In genomic region chr3:49799761-49800160, GRCh38 we compare ENCODE assay signal across 10 cellular contexts. TPM values are rescaled to one million over a fixed set of nuclear protein-coding genes. Genes with fewer than 3 reads are reported as not detected.
DNase-seq lines count a peak whose midpoint lies in the region; ATAC-seq, FAIRE-seq and TF ChIP-seq lines count a peak whose summit lies in the region.
"Had no signal": no experiment of that assay in that cellular context is flagged by ENCODE, and none has a peak within 500 bp of the region (broad histone marks: within the 10 kb centered on the region; RNA-seq: fewer than 3 reads in every experiment).

Gene CDHR4, minus strand, starts transcription at chr3:49799873. Its CDS starts 61 bp downstream, at chr3:49799812.

- peak; percentile 92 for DNase-seq in AG08396 (ENCODE audit: low spot score)
- peak; percentile 70 for DNase-seq in HT-29 (ENCODE audit: low spot score)
- DNase-seq in astrocyte (ENCODE audit: low read depth), result peak; percentile 23
- no peak for DNase-seq in keratinocyte (ENCODE audit: low read depth, low spot score)
- no peak for DNase-seq in natural killer cell
- DNase-seq in SKM-1 (lab: John Stamatoyannopoulos, UW; ENCODE audit: unreplicated experiment), result no peak
- DNase-seq in superior temporal gyrus (ENCODE audit: extremely low spot score), result no peak
- no peak for DNase-seq in activated CD4-positive, alpha-beta memory T cell treated with anti-CD3 and anti-CD28 coated beads for 36 hours
- DNase-seq: stimulated activated naive CD8-positive, alpha-beta T cell treated with anti-CD3 and anti-CD28 coated beads, Interleukin-15, amount 100 ng/mL, for 72 hours had no signal

- POLR2A ChIA-PET in activated CD4-positive, alpha-beta memory T cell treated with anti-CD3 and anti-CD28 coated beads for 36 hours (lab: Charles Lee), result interaction anchor here (0.5 to 0.8 kb wide), 3 partner anchors 17 to 317 kb away, joined by 3 to 4 read pairs (median 3); no protein-coding TSS in a partner anchor

- H3K79me2 ChIP-seq in astrocyte (ENCODE audit: insufficient read depth, low read length) (no peaks in the 10 kb centered on the region), keratinocyte (ENCODE audit: control insufficient read depth, insufficient read depth, low read length) (peaks cover 9% of the 10 kb centered on the region)

- TF ChIP-seq CTCF in astrocyte (IDR thresholded peaks at IDR 0.05; ENCODE audit: insufficient read depth, low read depth, low read length), result no peak
- TF ChIP-seq CTCF in keratinocyte (optimal IDR thresholded peaks at IDR 0.05 in 1 of 3, IDR thresholded peaks at IDR 0.05 in 1 of 3, conservative IDR thresholded peaks at IDR 0.05 in 1 of 3; ENCODE audit: extremely low read depth in 1 of 3, insufficient read depth in 2 of 3, low read length in 3 of 3), result no peak
- no peak for TF ChIP-seq CTCF in natural killer cell (IDR thresholded peaks at IDR 0.05)

- H4K20me1 ChIP-seq in astrocyte (ENCODE audit: insufficient read depth, low read length) (no peaks in the 10 kb centered on the region), keratinocyte (ENCODE audit: control insufficient read depth, extremely low read depth, insufficient read depth, low read length) (peaks cover 4% of the 10 kb centered on the region)

- ATAC-seq in natural killer cell, result no peak
- ATAC-seq: stimulated activated naive CD8-positive, alpha-beta T cell treated with anti-CD3 and anti-CD28 coated beads, Interleukin-15, amount 100 ng/mL, for 72 hours had no signal

- H3K4me3 Mint-ChIP-seq in astrocyte (ENCODE audit: unreplicated experiment), result peak within 1 kb of the TSS; percentile 41
- no peak within 1 kb of the TSS for H3K4me3 Mint-ChIP-seq in natural killer cell
- no peak within 1 kb of the TSS for H3K4me3 Mint-ChIP-seq in activated CD4-positive, alpha-beta memory T cell treated with anti-CD3 and anti-CD28 coated beads for 36 hours
- H3K4me3 Mint-ChIP-seq: stimulated activated naive CD8-positive, alpha-beta T cell treated with anti-CD3 and anti-CD28 coated beads, Interleukin-15, amount 100 ng/mL, for 72 hours had no signal

- peaks cover 2% of the 10 kb centered on the region for H3K36me3 Mint-ChIP-seq in astrocyte (ENCODE audit: low read depth, unreplicated experiment)
- no peaks in the 10 kb centered on the region for H3K36me3 Mint-ChIP-seq in natural killer cell
- no peaks in the 10 kb centered on the region for H3K36me3 Mint-ChIP-seq in activated CD4-positive, alpha-beta memory T cell treated with anti-CD3 and anti-CD28 coated beads for 36 hours

- no peaks in the 10 kb centered on the region for H3K4me1 Mint-ChIP-seq in astrocyte (ENCODE audit: low read depth, unreplicated experiment)
- peaks cover 9 to 18% of the 10 kb centered on the region in 2 donors for H3K4me1 Mint-ChIP-seq in natural killer cell
- H3K4me1 Mint-ChIP-seq in activated CD4-positive, alpha-beta memory T cell treated with anti-CD3 and anti-CD28 coated beads for 36 hours (ENCODE audit: low read depth), result peaks cover 11% of the 10 kb centered on the region

- peaks cover 22% of the 10 kb centered on the region for H3K27me3 Mint-ChIP-seq in astrocyte (ENCODE audit: low read depth, unreplicated experiment)
- H3K27me3 Mint-ChIP-seq in natural killer cell (ENCODE audit: low read depth in 2 of 2), result peaks cover 12 to 14% of the 10 kb centered on the region in 2 donors
- peaks cover 8% of the 10 kb centered on the region for H3K27me3 Mint-ChIP-seq in activated CD4-positive, alpha-beta memory T cell treated with anti-CD3 and anti-CD28 coated beads for 36 hours

- H3K4me1 ChIP-seq in astrocyte (ENCODE audit: insufficient read depth, low read length) (peaks cover 12% of the 10 kb centered on the region), keratinocyte (ENCODE audit: control insufficient read depth, extremely low read depth, insufficient read depth, low read length) (peaks cover 19% of the 10 kb centered on the region)

- peak within 1 kb of the TSS; percentile 47 for H3K27ac Mint-ChIP-seq in astrocyte (ENCODE audit: unreplicated experiment)
- H3K27ac Mint-ChIP-seq in natural killer cell, result no peak within 1 kb of the TSS
- no peak within 1 kb of the TSS for H3K27ac Mint-ChIP-seq in activated CD4-positive, alpha-beta memory T cell treated with anti-CD3 and anti-CD28 coated beads for 36 hours

- dilution Hi-C loops in keratinocyte (cut with MboI; ENCODE audit: extremely low pct_ligation_motif_present, low sequenced_read_pairs), result no loop called here

- intact Hi-C loops in natural killer cell (cut with micrococcal nuclease), result loop anchor here (5.0 kb wide), 1 partner anchor 293 kb away; no protein-coding TSS in a partner anchor
- intact Hi-C loops in activated CD4-positive, alpha-beta memory T cell treated with anti-CD3 and anti-CD28 coated beads for 36 hours (cut with micrococcal nuclease), result no loop called here

- H3K9ac ChIP-seq in astrocyte (ENCODE audit: low read length) (no peak within 1 kb of the TSS), keratinocyte (ENCODE audit: control insufficient read depth, extremely low read depth, insufficient read depth, low read length) (no peak within 1 kb of the TSS)

- CTCF ChIA-PET in activated CD4-positive, alpha-beta memory T cell treated with anti-CD3 and anti-CD28 coated beads for 36 hours (lab: Charles Lee), result interaction anchor here (1.2 to 6.1 kb wide), 2 partner anchors 40 to 44 kb away, joined by 3 to 50 read pairs; no protein-coding TSS in a partner anchor

- H3K27me3 ChIP-seq in astrocyte (ENCODE audit: insufficient read depth, low read length) (no peaks in the 10 kb centered on the region), keratinocyte (ENCODE audit: control insufficient read depth, extremely low read depth, insufficient read depth, low read length) (no peaks in the 10 kb centered on the region)

- no peak within 1 kb of the TSS for H3K4me2 ChIP-seq in astrocyte (ENCODE audit: low read length)
- no peak within 1 kb of the TSS for H3K4me2 ChIP-seq in keratinocyte (ENCODE audit: control insufficient read depth, extremely low read depth, insufficient read depth, low read depth, low read length)

- no peak within 1 kb of the TSS for H3K27ac ChIP-seq in astrocyte (ENCODE audit: low read depth, low read length)
- no peak within 1 kb of the TSS for H3K27ac ChIP-seq in keratinocyte (ENCODE audit: control insufficient read depth, insufficient read depth, low read length)
- H3K27ac ChIP-seq: cardiac muscle cell had no signal

- H3K36me3 ChIP-seq in astrocyte (ENCODE audit: insufficient read depth, low read length) (no peaks in the 10 kb centered on the region), keratinocyte (ENCODE audit: control insufficient read depth in 2 of 2, extremely low read depth in 1 of 2, insufficient read depth in 2 of 2, low read length in 2 of 2) (peaks cover 0 to 5% of the 10 kb centered on the region in 2 experiments)
- H3K36me3 ChIP-seq: cardiac muscle cell had no signal

- FAIRE-seq in astrocyte (lab: Jason Lieb, UNC) (peak; percentile 86), keratinocyte (lab: Jason Lieb, UNC) (peak; percentile 41)

- H3K9me3 ChIP-seq in astrocyte (ENCODE audit: insufficient read depth, low read depth, low read length) (no peaks in the 10 kb centered on the region), keratinocyte (ENCODE audit: control insufficient read depth, low read depth, low read length) (no peaks in the 10 kb centered on the region)

- H2AFZ ChIP-seq in astrocyte (ENCODE audit: low read depth, low read length) (no peak within 1 kb of the TSS), keratinocyte (ENCODE audit: control insufficient read depth, low read length) (no peak within 1 kb of the TSS)

- no peaks in the 10 kb centered on the region for H3K9me1 ChIP-seq in keratinocyte (ENCODE audit: control insufficient read depth, extremely low read depth, insufficient read depth, low read length)

- H3K4me3 ChIP-seq in astrocyte (ENCODE audit: insufficient read depth, low read depth, low read length), result no peak within 1 kb of the TSS
- no peak within 1 kb of the TSS for H3K4me3 ChIP-seq in keratinocyte (ENCODE audit: control insufficient read depth in 2 of 3, extremely low read depth in 1 of 3, insufficient read depth in 2 of 3, low read depth in 1 of 3, low read length in 3 of 3)
- H3K4me3 ChIP-seq: cardiac muscle cell had no signal

- H3K9me3 Mint-ChIP-seq in astrocyte (ENCODE audit: unreplicated experiment), result peaks cover 3% of the 10 kb centered on the region
- H3K9me3 Mint-ChIP-seq in natural killer cell, result no peaks in the 10 kb centered on the region
- no peaks in the 10 kb centered on the region for H3K9me3 Mint-ChIP-seq in activated CD4-positive, alpha-beta memory T cell treated with anti-CD3 and anti-CD28 coated beads for 36 hours
- H3K9me3 Mint-ChIP-seq: stimulated activated naive CD8-positive, alpha-beta T cell treated with anti-CD3 and anti-CD28 coated beads, Interleukin-15, amount 100 ng/mL, for 72 hours had no signal

RNA-seq across cellular contexts. Expression of gene CDHR4, which starts in this region (rescaled TPM):
- total RNA-seq in HT-29 (2014; rRNA removed; shearing (Covaris generic)), result 0.15 and 0.34 TPM in 2 replicates
- total RNA-seq in astrocyte, result not detected in 2 replicates
- 0.19 TPM in 1 of 3 replicates, not detected in the others for polyA plus RNA-seq in keratinocyte
- polyA plus RNA-seq in keratinocyte (2011; ENCODE audit: low read depth), result 0.26 TPM
- polyA plus RNA-seq in keratinocyte (2011; cell fraction: cytosol; rRNA removed), result not detected in 2 replicates
- polyA plus RNA-seq in keratinocyte (2011; cell fraction: nucleus; rRNA removed), result 0.08 and 0.11 TPM in 2 replicates
- not detected in 2 replicates for polyA plus RNA-seq in keratinocyte (2012; ENCODE audit: low replicate concordance)
- polyA minus RNA-seq in keratinocyte, result not detected in 3 replicates
- not detected for polyA minus RNA-seq in keratinocyte (2011; cell fraction: cytosol; rRNA and poly(A)+ RNA removed)
- polyA minus RNA-seq in keratinocyte (2011; cell fraction: nucleus; rRNA and poly(A)+ RNA removed), result not detected in 2 replicates
- under 1 TPM in 1 of 3 donors, not detected in 2; 0.30 TPM for total RNA-seq in natural killer cell
- under 1 TPM in 1 of 2 experiments, not detected in 1; 0.22 TPM for total RNA-seq in activated CD4-positive, alpha-beta memory T cell treated with anti-CD3 and anti-CD28 coated beads for 36 hours
- total RNA-seq: cardiac muscle cell had no signal

Comparison
In these comparisons a context has a peak if more than half of its experiments do, and no peak if none do; other contexts are left out.
1. Peak in DNase-seq in HT-29; RNA of the gene not detected or under 1 TPM.
2. Peak in DNase-seq in astrocyte; RNA of the gene not detected or under 1 TPM.